In the genomic region with DNA sequence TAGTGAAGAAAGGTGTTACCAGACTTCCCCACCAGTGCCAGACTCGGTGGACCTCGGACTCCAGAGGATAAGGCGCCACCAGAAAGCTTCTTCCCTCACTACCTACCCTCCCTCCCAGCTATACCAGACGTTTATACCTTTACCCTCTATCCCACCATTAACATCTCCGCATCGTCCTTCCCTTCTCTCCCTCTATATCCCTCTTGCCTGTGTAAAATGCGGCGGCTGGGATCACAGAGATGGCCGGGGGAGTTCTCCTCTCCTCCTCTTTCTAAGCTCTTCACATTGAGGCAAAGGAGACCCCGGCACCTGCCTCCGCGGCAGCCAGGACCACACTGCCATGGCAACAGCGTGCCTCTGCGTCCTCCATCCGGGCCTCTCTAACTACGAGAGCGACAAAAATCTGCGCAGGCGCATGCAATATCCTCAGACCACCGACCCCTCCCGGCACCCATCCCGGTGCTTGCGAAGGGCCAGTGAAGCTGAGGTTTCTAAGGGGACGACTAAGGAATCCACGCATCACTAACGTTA, we compare ENCODE assay signal across 8 cellular contexts. TPM values are rescaled to one million over a fixed set of nuclear protein-coding genes. Genes with fewer than 3 reads are reported as not detected.
A peak's percentile ranks its signal among the peaks of the same experiment; 100 is the strongest.
DNase-seq lines count a peak whose midpoint lies in the region; ATAC-seq and TF ChIP-seq lines count a peak whose summit lies in the region.

A gene (minus strand): TSS at position 394 of the 531 bp plus-strand sequence. CDS start 2,547 bp downstream, outside the sequence.

- H3K4me1 ChIP-seq in upper lobe of left lung (peaks cover 0 to 8% (median 2%) of the 10 kb centered on the region in 4 donors), PC-3 (ENCODE audit: insufficient read depth, low read length) (no peaks in the 10 kb centered on the region)

- H3K79me2 ChIP-seq in PC-3 (ENCODE audit: low read length) = no peaks in the 10 kb centered on the region

- no peaks in the 10 kb centered on the region for H3K9me3 ChIP-seq in upper lobe of left lung
- H3K9me3 ChIP-seq in PC-3 (ENCODE audit: low read length) = no peaks in the 10 kb centered on the region

- intact Hi-C loops in left cardiac atrium (cut with DNase I) = no loop called here
- intact Hi-C loops in posterior cingulate gyrus (cut with DNase I) = loop anchor here (10.0 kb wide), 1 partner anchor 58 kb away; a partner anchor contains a TSS
- intact Hi-C loops in PC-3 (cut with micrococcal nuclease) = no loop called here

- no peak for TF ChIP-seq CTCF in GM13976 (IDR thresholded peaks at IDR 0.05; ENCODE audit: borderline replicate concordance, control extremely low read depth, extremely low read depth, insufficient read depth, missing control alignments)
- TF ChIP-seq CTCF in upper lobe of left lung (IDR thresholded peaks at IDR 0.05) = no peak
- no peak for TF ChIP-seq CTCF in PC-3 (conservative IDR thresholded peaks at IDR 0.05; ENCODE audit: low read depth, low read length)

- in situ Hi-C loops in GM13976 (cut with MboI; ENCODE audit: low sequenced_read_pairs, unreplicated experiment) = no loop called here

- H3K27me3 ChIP-seq in upper lobe of left lung = no peaks in the 10 kb centered on the region
- H3K27me3 ChIP-seq in PC-3 (ENCODE audit: low read length) = peaks cover 18% of the 10 kb centered on the region

- H3K9ac ChIP-seq in PC-3 (ENCODE audit: low read length) = no peak within 1 kb of the TSS

- H3K4me3 ChIP-seq in upper lobe of left lung (peak within 1 kb of the TSS; percentile 3 to 40 (median 30)), PC-3 (ENCODE audit: low read length) (no peak within 1 kb of the TSS)

- POLR2A ChIA-PET in PC-3 (lab: Charles Lee; ENCODE audit: unreplicated experiment) = no interaction called here

- no peaks in the 10 kb centered on the region for H3K9me2 ChIP-seq in PC-3 (replicated peaks; ENCODE audit: low read length)

- peak; percentile 92 for ATAC-seq in HG03439 (IDR thresholded peaks at IDR 0.05; ENCODE audit: unreplicated experiment)
- ATAC-seq in left cardiac atrium = peak; percentile 97 to 98
- ATAC-seq in upper lobe of left lung (ENCODE audit: low FRiP score in 2 of 2) = peak; percentile 46 to 75
- no peak for ATAC-seq in PC-3

- H3K4me3 Mint-ChIP-seq in activated naive CD8-positive, alpha-beta T cell treated with anti-CD3 and anti-CD28 coated beads for 36 hours = peak within 1 kb of the TSS; percentile 95

- H3K27me3 Mint-ChIP-seq in activated naive CD8-positive, alpha-beta T cell treated with anti-CD3 and anti-CD28 coated beads for 36 hours = peaks cover 67% of the 10 kb centered on the region

- BruUV-seq in PC-3 (replicated peaks; lab: Mats Ljungman, UMichigan) = no TSS peak

- DNase-seq in GM13976 (ENCODE audit: low spot score) = peak; percentile 35
- DNase-seq in SHP77 treated with DMSO at 0.1 percent for 48 hours (lab: John Stamatoyannopoulos, UW) = peak; percentile 88
- peak; percentile 69 for DNase-seq in activated naive CD8-positive, alpha-beta T cell treated with anti-CD3 and anti-CD28 coated beads for 36 hours
- DNase-seq in left cardiac atrium = peak; percentile 82
- DNase-seq in posterior cingulate gyrus = peak; percentile 73 to 97 (median 86)
- DNase-seq in upper lobe of left lung = peak; percentile 29 to 56
- no peak for DNase-seq in PC-3

- H3K27ac ChIP-seq in upper lobe of left lung (no peak within 1 kb of the TSS), PC-3 (ENCODE audit: low read length) (no peak within 1 kb of the TSS)

- no peak for TF ChIP-seq POLR2A in upper lobe of left lung (IDR thresholded peaks at IDR 0.05)

- H3K9me3 Mint-ChIP-seq in activated naive CD8-positive, alpha-beta T cell treated with anti-CD3 and anti-CD28 coated beads for 36 hours = no peaks in the 10 kb centered on the region

- H3K4me2 ChIP-seq in PC-3 (ENCODE audit: low read length) = no peak within 1 kb of the TSS

- no peak within 1 kb of the TSS for H3K27ac Mint-ChIP-seq in activated naive CD8-positive, alpha-beta T cell treated with anti-CD3 and anti-CD28 coated beads for 36 hours

- CTCF ChIA-PET in PC-3 (lab: Charles Lee) = no interaction called here

- H3K36me3 Mint-ChIP-seq in activated naive CD8-positive, alpha-beta T cell treated with anti-CD3 and anti-CD28 coated beads for 36 hours = peaks cover 1% of the 10 kb centered on the region

- peaks cover 4% of the 10 kb centered on the region for H3K4me1 Mint-ChIP-seq in activated naive CD8-positive, alpha-beta T cell treated with anti-CD3 and anti-CD28 coated beads for 36 hours

- H3K36me3 ChIP-seq in upper lobe of left lung (no peaks in the 10 kb centered on the region), PC-3 (ENCODE audit: low read depth, low read length) (no peaks in the 10 kb centered on the region)

- H3F3A ChIP-seq in PC-3 (ENCODE audit: low read length, unreplicated experiment) = no peaks in the 10 kb centered on the region

- H2AFZ ChIP-seq in PC-3 (ENCODE audit: low read length) = no peak within 1 kb of the TSS

- H4K20me1 ChIP-seq in PC-3 (ENCODE audit: low read length) = no peaks in the 10 kb centered on the region

- WGBS in upper lobe of left lung, 2 donors = 1 to 2% methylated on average over 17 to 26 of the region's 26 CpGs

- no peak for TF ChIP-seq EP300 in upper lobe of left lung (IDR thresholded peaks at IDR 0.05)

RNA-seq across cellular contexts. Expression of the gene that starts here (rescaled TPM):
- under 1 TPM; 0.52 to 0.62 TPM for total RNA-seq in activated naive CD8-positive, alpha-beta T cell treated with anti-CD3 and anti-CD28 coated beads for 36 hours
- total RNA-seq in left cardiac atrium (1 to 10 TPM; 1.1 to 1.6 TPM), upper lobe of left lung (1 to 10 TPM in 5 of 6 donors, under 1 TPM in 1; 0.29 to 6.9 (median 2.6) TPM), PC-3 (2014; rRNA removed) (0.07 TPM in 1 of 2 replicates, not detected in the other)

Comparison
In these comparisons a context has a peak if more than half of its experiments do, and no peak if none do; other contexts are left out.
1. Peak in DNase-seq in activated naive CD8-positive, alpha-beta T cell treated with anti-CD3 and anti-CD28 coated beads for 36 hours; RNA of the gene not detected or under 1 TPM.